ENCODE assay signal across 2 cellular contexts in the genomic region with DNA sequence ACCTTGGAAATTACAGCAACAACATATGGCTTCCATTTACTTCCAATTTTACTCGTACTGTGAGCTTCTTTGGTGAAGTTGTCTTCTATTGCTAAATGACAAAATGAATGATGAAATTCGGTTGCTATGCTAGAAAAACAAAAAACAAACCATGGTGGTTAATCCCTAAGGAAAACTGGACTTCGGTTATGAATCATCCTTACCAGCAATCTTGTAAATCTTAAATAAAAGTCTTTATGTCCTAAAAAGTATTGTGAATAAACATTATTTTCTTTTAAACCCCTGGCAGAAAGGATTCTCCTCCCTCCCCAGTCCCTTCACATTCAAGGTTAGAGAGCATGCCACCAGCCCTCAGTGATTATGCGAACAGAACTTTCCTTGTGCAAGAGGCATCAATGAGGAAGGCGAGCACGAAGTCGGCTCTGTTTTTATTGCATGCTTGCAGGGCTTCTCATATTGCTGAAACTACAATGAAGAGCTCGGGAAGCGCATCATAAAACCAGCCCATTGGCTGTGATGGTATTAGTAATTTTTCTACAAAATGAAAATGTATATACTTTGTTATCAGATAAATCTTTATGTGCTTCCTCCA.
TF ChIP-seq lines count a peak whose summit lies in the region.

No MANE protein-coding gene starts in this region.

TF ChIP-seq in SK-N-SH, 30 proteins besides CTCF, POLR2A, EP300 and RAD21 (continued from another document):
- TF ChIP-seq, protein P1, sequence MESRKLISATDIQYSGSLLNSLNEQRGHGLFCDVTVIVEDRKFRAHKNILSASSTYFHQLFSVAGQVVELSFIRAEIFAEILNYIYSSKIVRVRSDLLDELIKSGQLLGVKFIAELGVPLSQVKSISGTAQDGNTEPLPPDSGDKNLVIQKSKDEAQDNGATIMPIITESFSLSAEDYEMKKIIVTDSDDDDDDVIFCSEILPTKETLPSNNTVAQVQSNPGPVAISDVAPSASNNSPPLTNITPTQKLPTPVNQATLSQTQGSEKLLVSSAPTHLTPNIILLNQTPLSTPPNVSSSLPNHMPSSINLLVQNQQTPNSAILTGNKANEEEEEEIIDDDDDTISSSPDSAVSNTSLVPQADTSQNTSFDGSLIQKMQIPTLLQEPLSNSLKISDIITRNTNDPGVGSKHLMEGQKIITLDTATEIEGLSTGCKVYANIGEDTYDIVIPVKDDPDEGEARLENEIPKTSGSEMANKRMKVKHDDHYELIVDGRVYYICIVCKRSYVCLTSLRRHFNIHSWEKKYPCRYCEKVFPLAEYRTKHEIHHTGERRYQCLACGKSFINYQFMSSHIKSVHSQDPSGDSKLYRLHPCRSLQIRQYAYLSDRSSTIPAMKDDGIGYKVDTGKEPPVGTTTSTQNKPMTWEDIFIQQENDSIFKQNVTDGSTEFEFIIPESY (IDR thresholded peaks at IDR 0.05; ENCODE audit: borderline replicate concordance, low read depth), result no peak
- 0 out of 2 replicates have a peak, but pooled peaks have one; percentile 41 for TF ChIP-seq FOSL2 (IDR thresholded peaks at IDR 0.05; ENCODE audit: borderline replicate concordance, low read depth)

TF ChIP-seq in HepG2, 621 proteins besides CTCF, POLR2A, EP300 and RAD21 (continued from another document):
- TF ChIP-seq, protein P2, sequence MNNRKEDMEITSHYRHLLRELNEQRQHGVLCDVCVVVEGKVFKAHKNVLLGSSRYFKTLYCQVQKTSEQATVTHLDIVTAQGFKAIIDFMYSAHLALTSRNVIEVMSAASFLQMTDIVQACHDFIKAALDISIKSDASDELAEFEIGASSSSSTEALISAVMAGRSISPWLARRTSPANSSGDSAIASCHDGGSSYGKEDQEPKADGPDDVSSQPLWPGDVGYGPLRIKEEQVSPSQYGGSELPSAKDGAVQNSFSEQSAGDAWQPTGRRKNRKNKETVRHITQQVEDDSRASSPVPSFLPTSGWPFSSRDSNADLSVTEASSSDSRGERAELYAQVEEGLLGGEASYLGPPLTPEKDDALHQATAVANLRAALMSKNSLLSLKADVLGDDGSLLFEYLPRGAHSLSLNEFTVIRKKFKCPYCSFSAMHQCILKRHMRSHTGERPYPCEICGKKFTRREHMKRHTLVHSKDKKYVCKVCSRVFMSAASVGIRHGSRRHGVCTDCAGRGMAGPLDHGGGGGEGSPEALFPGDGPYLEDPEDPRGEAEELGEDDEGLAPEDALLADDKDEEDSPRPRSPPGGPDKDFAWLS (CRISPR knock-in tag; IDR thresholded peaks at IDR 0.05; ENCODE audit: borderline replicate concordance), result no peak
- no peak for TF ChIP-seq ZNF143 (CRISPR knock-in tag; IDR thresholded peaks at IDR 0.05)
- TF ChIP-seq ZNF792 (CRISPR knock-in tag; IDR thresholded peaks at IDR 0.05), result no peak
- TF ChIP-seq, protein P3, sequence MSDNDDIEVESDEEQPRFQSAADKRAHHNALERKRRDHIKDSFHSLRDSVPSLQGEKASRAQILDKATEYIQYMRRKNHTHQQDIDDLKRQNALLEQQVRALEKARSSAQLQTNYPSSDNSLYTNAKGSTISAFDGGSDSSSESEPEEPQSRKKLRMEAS (IDR thresholded peaks at IDR 0.05), result no peak
- TF ChIP-seq, protein P4, sequence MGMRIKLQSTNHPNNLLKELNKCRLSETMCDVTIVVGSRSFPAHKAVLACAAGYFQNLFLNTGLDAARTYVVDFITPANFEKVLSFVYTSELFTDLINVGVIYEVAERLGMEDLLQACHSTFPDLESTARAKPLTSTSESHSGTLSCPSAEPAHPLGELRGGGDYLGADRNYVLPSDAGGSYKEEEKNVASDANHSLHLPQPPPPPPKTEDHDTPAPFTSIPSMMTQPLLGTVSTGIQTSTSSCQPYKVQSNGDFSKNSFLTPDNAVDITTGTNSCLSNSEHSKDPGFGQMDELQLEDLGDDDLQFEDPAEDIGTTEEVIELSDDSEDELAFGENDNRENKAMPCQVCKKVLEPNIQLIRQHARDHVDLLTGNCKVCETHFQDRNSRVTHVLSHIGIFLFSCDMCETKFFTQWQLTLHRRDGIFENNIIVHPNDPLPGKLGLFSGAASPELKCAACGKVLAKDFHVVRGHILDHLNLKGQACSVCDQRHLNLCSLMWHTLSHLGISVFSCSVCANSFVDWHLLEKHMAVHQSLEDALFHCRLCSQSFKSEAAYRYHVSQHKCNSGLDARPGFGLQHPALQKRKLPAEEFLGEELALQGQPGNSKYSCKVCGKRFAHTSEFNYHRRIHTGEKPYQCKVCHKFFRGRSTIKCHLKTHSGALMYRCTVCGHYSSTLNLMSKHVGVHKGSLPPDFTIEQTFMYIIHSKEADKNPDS (CRISPR knock-in tag; IDR thresholded peaks at IDR 0.05), result no peak
- TF ChIP-seq ZFX (CRISPR knock-in tag; IDR thresholded peaks at IDR 0.05; ENCODE audit: low read depth), result no peak
